Comparison of ENCODE assay signal across 21 cellular contexts in the genomic region with DNA sequence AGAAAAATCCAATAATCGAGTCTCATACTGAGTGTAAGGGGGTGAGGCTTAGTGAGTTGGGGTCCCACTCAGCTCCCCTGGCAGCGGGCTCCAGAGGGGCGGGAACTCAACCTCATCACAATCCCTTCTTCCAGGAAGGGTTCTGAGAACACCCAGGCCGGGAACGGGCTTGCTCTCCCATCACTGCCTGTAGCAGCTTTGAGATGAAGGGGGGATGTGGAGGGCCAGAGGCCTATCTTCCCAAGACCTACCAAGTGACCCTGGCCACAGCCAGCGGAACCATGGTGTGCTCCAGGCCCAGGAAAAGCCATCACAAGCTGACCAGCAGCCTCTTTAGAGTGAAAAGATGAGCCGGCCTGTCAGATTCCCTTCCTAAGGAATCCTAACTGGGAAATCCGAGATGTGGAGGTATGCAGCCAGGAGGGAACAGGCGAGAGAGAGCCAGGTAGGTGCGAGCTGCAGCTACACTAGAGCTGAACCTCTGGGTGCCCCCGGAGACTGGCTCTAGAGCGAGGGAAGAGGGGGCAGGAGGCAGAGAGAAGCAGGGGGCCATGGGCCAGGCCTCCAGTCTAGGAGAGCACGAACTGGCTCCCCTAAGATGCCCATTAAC. TPM values are rescaled to one million over a fixed set of nuclear protein-coding genes. Genes with fewer than 3 reads are reported as not detected.
DNase-seq lines count a peak whose midpoint lies in the region; ATAC-seq, FAIRE-seq and TF ChIP-seq lines count a peak whose summit lies in the region.
"Had no signal": no experiment of that assay in that cellular context is flagged by ENCODE, and none has a peak within 500 bp of the region (broad histone marks: within the 10 kb centered on the region; RNA-seq: fewer than 3 reads in every experiment).

No MANE protein-coding gene starts in this region.

- H3K4me1 Mint-ChIP-seq in endothelial cell (ENCODE audit: unreplicated experiment) = peaks cover 9% of the 10 kb centered on the region
- H3K4me1 Mint-ChIP-seq: CD8-positive, alpha-beta memory T cell had no signal

- no peak overlapping the region for H3K4me2 ChIP-seq in osteoblast (ENCODE audit: insufficient read depth, low read length)

- H3K27me3 Mint-ChIP-seq in endothelial cell (ENCODE audit: unreplicated experiment) = peaks cover 2% of the 10 kb centered on the region

- H4K20me1 ChIP-seq in osteoblast (ENCODE audit: insufficient read depth, low read length) = no peaks in the 10 kb centered on the region

- no peak for ATAC-seq in GM18517 (IDR thresholded peaks at IDR 0.05; ENCODE audit: unreplicated experiment)
- ATAC-seq: Right ventricle myocardium inferior had no signal

- no peaks in the 10 kb centered on the region for H3K9me3 Mint-ChIP-seq in endothelial cell (ENCODE audit: unreplicated experiment)
- H3K9me3 Mint-ChIP-seq: CD8-positive, alpha-beta memory T cell; IgD-negative memory B cell had no signal

- in situ Hi-C loops in brain microvascular endothelial cell (cut with HindIII; ENCODE audit: low pct_ligation_motif_present, low sequenced_read_pairs) = no loop called here

- H3K27ac ChIP-seq in osteoblast (ENCODE audit: low read depth, low read length) (no peak overlapping the region), thyroid gland (peak overlapping the region in 2 of 3 donors; percentile 74 to 77), brain microvascular endothelial cell (no peak overlapping the region)
- H3K27ac ChIP-seq: HL-60 had no signal

- H3K27ac Mint-ChIP-seq in endothelial cell (ENCODE audit: unreplicated experiment) = peak overlapping the region; percentile 18
- H3K27ac Mint-ChIP-seq: IgD-negative memory B cell had no signal

- H3K9me3 ChIP-seq in NT2/D1 (ENCODE audit: insufficient read depth, low read length) (no peaks in the 10 kb centered on the region), osteoblast (ENCODE audit: low read depth, low read length) (no peaks in the 10 kb centered on the region), thyroid gland (no peaks in the 10 kb centered on the region)

- H3K36me3 Mint-ChIP-seq in endothelial cell (ENCODE audit: low read depth, unreplicated experiment) = no peaks in the 10 kb centered on the region
- H3K36me3 Mint-ChIP-seq: IgD-negative memory B cell had no signal

- no peak overlapping the region for H3K4me3 ChIP-seq in NT2/D1 (ENCODE audit: insufficient read length, low read depth)
- no peak overlapping the region for H3K4me3 ChIP-seq in osteoblast (ENCODE audit: insufficient read depth, low read length)
- no peak overlapping the region for H3K4me3 ChIP-seq in thyroid gland (replicated peaks in 1 of 3)
- H3K4me3 ChIP-seq in brain microvascular endothelial cell (ENCODE audit: low read depth, low read length) = no peak overlapping the region

- no peak overlapping the region for H3K4me3 Mint-ChIP-seq in endothelial cell (ENCODE audit: unreplicated experiment)
- H3K4me3 Mint-ChIP-seq: CD8-positive, alpha-beta memory T cell; IgD-negative memory B cell had no signal

- no peak for FAIRE-seq in RCC 7860 (lab: Jason Lieb, UNC)
- FAIRE-seq: D721Med had no signal

- H3K4me1 ChIP-seq in NT2/D1 (ENCODE audit: insufficient read depth, insufficient read length) = peaks cover 16% of the 10 kb centered on the region
- H3K4me1 ChIP-seq in osteoblast (ENCODE audit: insufficient read depth, low read length) = peaks cover 4% of the 10 kb centered on the region
- H3K4me1 ChIP-seq in thyroid gland = peaks cover 56 to 85% of the 10 kb centered on the region in 2 donors

- H3K27me3 ChIP-seq in NT2/D1 (ENCODE audit: insufficient read depth, insufficient read length) (peaks cover 13% of the 10 kb centered on the region), osteoblast (ENCODE audit: insufficient read depth, low read length) (peaks cover 29% of the 10 kb centered on the region), thyroid gland (no peaks in the 10 kb centered on the region), brain microvascular endothelial cell (replicated peaks) (peaks cover 7% of the 10 kb centered on the region)

- intact Hi-C loops in thyroid gland (cut with DNase I) = no loop called here

- TF ChIP-seq CTCF in endothelial cell (IDR thresholded peaks at IDR 0.05; ENCODE audit: unreplicated experiment) (no peak), osteoblast (IDR thresholded peaks at IDR 0.05; ENCODE audit: extremely low read depth, low read depth, low read length) (no peak), thyroid gland (IDR thresholded peaks at IDR 0.05) (no peak), brain microvascular endothelial cell (IDR thresholded peaks at IDR 0.05; ENCODE audit: low read depth, low read length, missing control alignments) (no peak)

- TF ChIP-seq POLR2A in thyroid gland (IDR thresholded peaks at IDR 0.05) = no peak

- DNase-seq in NT2/D1 (ENCODE audit: low read depth, low spot score) (no peak), endothelial cell (ENCODE audit: low spot score) (no peak), osteoblast (ENCODE audit: insufficient read length, low spot score, missing footprints) (peak; percentile 22), thyroid gland (no peak), RCC 7860 (ENCODE audit: low spot score) (no peak), brain microvascular endothelial cell (no peak)
- DNase-seq: CD8-positive, alpha-beta memory T cell; DMS79; H7; Karpas-422; NCI-H1417 treated with DMSO at 0.1 percent for 48 hours; NCI-H2029; NCI-H345; NCI-H524 treated with DMSO at 0.1 percent for 48 hours had no signal

- no peak overlapping the region for H2AFZ ChIP-seq in osteoblast (ENCODE audit: low read length)

- 93 to 97% methylated on average over 13 of the region's 13 CpGs for WGBS in thyroid gland, 2 donors

- no peaks in the 10 kb centered on the region for H3K79me2 ChIP-seq in osteoblast (ENCODE audit: insufficient read depth, low read length)

- H3K9ac ChIP-seq in NT2/D1 (ENCODE audit: insufficient read length, low read depth) = peak overlapping the region; percentile 34

- no peaks in the 10 kb centered on the region for H3K36me3 ChIP-seq in NT2/D1 (ENCODE audit: insufficient read depth, insufficient read length, low read length)
- no peaks in the 10 kb centered on the region for H3K36me3 ChIP-seq in osteoblast (ENCODE audit: insufficient read depth, low read length)
- no peaks in the 10 kb centered on the region for H3K36me3 ChIP-seq in thyroid gland
- H3K36me3 ChIP-seq in brain microvascular endothelial cell (replicated peaks) = no peaks in the 10 kb centered on the region

RNA-seq across cellular contexts. Expression of gene GRAMD2A, which starts 18.5 kb away (rescaled TPM):
- total RNA-seq in endothelial cell (ENCODE audit: unreplicated experiment) = 0.31 TPM
- total RNA-seq in osteoblast = not detected in 2 replicates
- total RNA-seq in thyroid gland = 10 to 100 TPM in 1 of 4 donors, 1 to 10 TPM in 3; 8.8 to 26.9 (median 9.0) TPM
- total RNA-seq: CD8-positive, alpha-beta memory T cell; HT1080; Right ventricle myocardium inferior; SK-MEL-5 had no signal

RNA-seq across cellular contexts. Expression of gene PKM, which starts 51.9 kb away (rescaled TPM):
- total RNA-seq in endothelial cell (ENCODE audit: unreplicated experiment) (604 TPM), osteoblast (1,919 and 2,299 TPM in 2 replicates), thyroid gland (100 to 1,000 TPM; 270 to 587 (median 340) TPM)

Comparison
In these comparisons a context has a peak if more than half of its experiments do, and no peak if none do; other contexts are left out.
1. H3K27ac ChIP-seq: peak in thyroid gland (2 of 3); none in osteoblast (single experiment) and brain microvascular endothelial cell (single experiment).